In the genomic region with DNA sequence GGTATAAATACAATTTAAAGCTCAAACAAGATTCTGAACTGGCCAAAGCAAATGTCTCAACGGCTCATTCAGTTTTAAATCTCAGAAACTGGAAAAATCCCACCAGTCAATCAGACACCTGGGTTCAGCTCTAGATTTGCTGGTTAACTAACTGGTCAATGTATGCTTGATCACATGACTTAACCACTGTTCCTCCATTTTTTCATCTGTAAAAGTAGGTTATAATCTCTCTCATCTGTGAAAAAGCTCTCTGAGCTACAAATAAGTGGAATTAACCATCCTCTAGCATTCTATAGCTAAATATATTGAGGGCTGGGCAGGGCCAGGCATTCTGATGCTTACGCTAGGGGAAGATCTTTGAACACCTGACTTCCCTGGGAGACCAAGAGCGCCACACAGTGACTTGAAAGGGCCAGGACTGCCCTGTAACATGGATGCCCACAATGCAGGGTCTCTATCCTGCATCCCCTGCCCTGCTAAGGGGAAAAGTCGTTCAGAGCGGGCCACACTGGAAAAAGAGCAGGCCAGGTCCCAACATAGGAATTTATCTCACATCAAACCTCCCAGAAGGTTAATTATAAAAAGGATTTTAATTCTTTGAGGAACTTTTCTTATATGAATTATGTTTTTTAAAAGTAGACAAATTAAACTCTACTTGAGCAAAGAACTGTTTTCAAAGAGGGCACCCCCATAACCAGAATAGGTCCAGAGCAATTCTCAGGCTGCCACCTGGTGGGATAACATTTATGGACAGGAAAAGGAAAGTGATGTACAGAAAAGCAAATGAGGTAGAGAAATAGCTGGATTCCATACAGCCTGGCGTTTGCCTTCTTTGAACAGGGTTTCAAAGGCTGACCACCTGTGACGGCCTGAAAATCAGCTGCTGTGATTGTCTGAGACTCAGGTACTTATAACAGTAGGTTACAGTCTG, we compare ENCODE assay signal across 8 cellular contexts. TPM values are rescaled to one million over a fixed set of nuclear protein-coding genes. Genes with fewer than 3 reads are reported as not detected.
DNase-seq lines count a peak whose midpoint lies in the region; ATAC-seq lines count a peak whose summit lies in the region.

No MANE protein-coding gene starts in this region.

- no peaks in the 10 kb centered on the region for H3K9me2 ChIP-seq in Karpas-422 (replicated peaks; ENCODE audit: insufficient read depth, low read length)

- H3K79me2 ChIP-seq in Karpas-422 (ENCODE audit: low read length), result peaks cover 66% of the 10 kb centered on the region

- peak; percentile 32 for ATAC-seq in GM21423 (IDR thresholded peaks at IDR 0.05; ENCODE audit: unreplicated experiment)
- ATAC-seq in T-helper 17 cell, result no peak
- ATAC-seq in GM18519 (IDR thresholded peaks at IDR 0.05; ENCODE audit: low FRiP score, unreplicated experiment), result no peak
- ATAC-seq in HG03565 (IDR thresholded peaks at IDR 0.05; ENCODE audit: unreplicated experiment), result no peak

- H3K36me3 Mint-ChIP-seq in T-helper 17 cell (ENCODE audit: low read depth), result no peaks in the 10 kb centered on the region

- H3K4me3 ChIP-seq in Karpas-422 (ENCODE audit: low read length), result peak overlapping the region; percentile 84
- H3K4me3 ChIP-seq in effector memory CD4-positive, alpha-beta T cell (ENCODE audit: insufficient read depth, low read depth, low read length, poor library complexity, severe bottlenecking), result peak overlapping the region; percentile 76

- peaks cover 29% of the 10 kb centered on the region for H3K4me1 ChIP-seq in Karpas-422 (ENCODE audit: low read length)
- peaks cover 20% of the 10 kb centered on the region for H3K4me1 ChIP-seq in effector memory CD4-positive, alpha-beta T cell (ENCODE audit: control insufficient read depth, insufficient read depth, low read length, poor library complexity, severe bottlenecking)

- no peaks in the 10 kb centered on the region for H3K36me3 ChIP-seq in Karpas-422 (ENCODE audit: insufficient read depth, low read length)
- H3K36me3 ChIP-seq in effector memory CD4-positive, alpha-beta T cell (ENCODE audit: control insufficient read depth, insufficient read depth, low read length), result peaks cover 11% of the 10 kb centered on the region

- H3K9me3 ChIP-seq in Karpas-422 (ENCODE audit: low read length) (no peaks in the 10 kb centered on the region), T-helper 17 cell (ENCODE audit: control insufficient read depth, low read length, poor library complexity, severe bottlenecking) (no peaks in the 10 kb centered on the region)
- no peaks in the 10 kb centered on the region for H3K9me3 ChIP-seq in effector memory CD4-positive, alpha-beta T cell (ENCODE audit: control insufficient read depth, low read length)

- H3K4me2 ChIP-seq in Karpas-422 (ENCODE audit: low read depth, low read length, poor library complexity, severe bottlenecking), result peak overlapping the region; percentile 79

- H3K27ac ChIP-seq in Karpas-422 (ENCODE audit: low read length), result no peak overlapping the region
- no peak overlapping the region for H3K27ac ChIP-seq in effector memory CD4-positive, alpha-beta T cell (ENCODE audit: insufficient read depth, low read length, poor library complexity, severe bottlenecking)

- peaks cover 16% of the 10 kb centered on the region for H3K27me3 Mint-ChIP-seq in T-helper 17 cell

- H3K4me1 Mint-ChIP-seq in T-helper 17 cell, result peaks cover 33% of the 10 kb centered on the region

- H2AFZ ChIP-seq in Karpas-422 (ENCODE audit: low read length), result no peak overlapping the region

- H3K9ac ChIP-seq in Karpas-422 (ENCODE audit: low read length), result peak overlapping the region; percentile 95

- peak overlapping the region; percentile 92 for H3K4me3 Mint-ChIP-seq in T-helper 17 cell

- DNase-seq in DMS79 (lab: John Stamatoyannopoulos, UW) (peak; percentile 32), Karpas-422 (peak; percentile 74), T-helper 17 cell (peak in 1 of 3 donors; percentile 19), midbrain (lab: John Stamatoyannopoulos, UW) (peak; percentile 38)
- peak in 1 of 3 donors; percentile 29 for DNase-seq in effector memory CD4-positive, alpha-beta T cell

- H4K20me1 ChIP-seq in Karpas-422 (ENCODE audit: insufficient read depth, low read depth, low read length), result peaks cover 15% of the 10 kb centered on the region; the same call in 1 of the 2 replicates

- no peaks in the 10 kb centered on the region for H3K27me3 ChIP-seq in Karpas-422 (ENCODE audit: low read length)
- no peaks in the 10 kb centered on the region for H3K27me3 ChIP-seq in effector memory CD4-positive, alpha-beta T cell (replicated peaks; ENCODE audit: control insufficient read depth, insufficient read depth, low read length, poor library complexity, severe bottlenecking)

- H3K27ac Mint-ChIP-seq in T-helper 17 cell, result peak overlapping the region; percentile 66

RNA-seq across cellular contexts. Expression of gene RP9, which starts 1.8 kb away (rescaled TPM):
- 10.3 and 12.6 TPM in 2 replicates for total RNA-seq in Karpas-422 (2014; rRNA removed; shearing (Covaris generic); ENCODE audit: low replicate concordance)
- 10 to 100 TPM; 16.0 to 16.8 TPM for total RNA-seq in T-helper 17 cell

RNA-seq across cellular contexts. Expression of gene BBS9, which starts 22.0 kb away (rescaled TPM):
- total RNA-seq in Karpas-422 (2014; rRNA removed; shearing (Covaris generic); ENCODE audit: low replicate concordance), result 10.4 and 13.0 TPM in 2 replicates
- total RNA-seq in T-helper 17 cell, result 10 to 100 TPM; 23.4 to 25.3 TPM

RNA-seq across cellular contexts. Expression of gene NT5C3A, which starts 44.8 kb away (rescaled TPM):
- 27.1 and 48.7 TPM in 2 replicates for total RNA-seq in Karpas-422 (2014; rRNA removed; shearing (Covaris generic); ENCODE audit: low replicate concordance)
- total RNA-seq in T-helper 17 cell, result 10 to 100 TPM; 36.5 to 82.2 TPM
